Comparison of ENCODE assay signal across 23 cellular contexts in genomic region chr6:47762502-47762901, GRCh38. TPM values are rescaled to one million over a fixed set of nuclear protein-coding genes. Genes with fewer than 3 reads are reported as not detected.
A peak's percentile ranks its signal among the peaks of the same experiment; 100 is the strongest.
DNase-seq lines count a peak whose midpoint lies in the region; ATAC-seq, FAIRE-seq and TF ChIP-seq lines count a peak whose summit lies in the region.
"Had no signal": no experiment of that assay in that cellular context is flagged by ENCODE, and none has a peak within 500 bp of the region (broad histone marks: within the 10 kb centered on the region; RNA-seq: fewer than 3 reads in every experiment).

No MANE protein-coding gene starts in this region.

- TF ChIP-seq POLR2A in GM12891 (IDR thresholded peaks at IDR 0.05; ENCODE audit: low read depth, low read length) (no peak), vagina (IDR thresholded peaks at IDR 0.05) (no peak)

- TF ChIP-seq CTCF in retinal pigment epithelial cell (conservative IDR thresholded peaks at IDR 0.05; ENCODE audit: low read depth, low read length) (no peak), vagina (IDR thresholded peaks at IDR 0.05) (no peak)

- H3K4me3 ChIP-seq in retinal pigment epithelial cell (ENCODE audit: low read length) (no peak overlapping the region), vagina (no peak overlapping the region)
- H3K4me3 ChIP-seq: BLaER1 treated with 17β-estradiol and CSF1 and Interleukin-3, amounts not matched to agents 10 nM and 100 nM; HAP-1 had no signal

- no peak overlapping the region for H3K27ac ChIP-seq in vagina
- H3K27ac ChIP-seq: BLaER1 treated with 17β-estradiol and CSF1 and Interleukin-3, amounts not matched to agents 10 nM and 100 nM had no signal

- H3K36me3 ChIP-seq in vagina, result no peaks in the 10 kb centered on the region
- H3K36me3 ChIP-seq: BE2C; BLaER1 treated with 17β-estradiol and CSF1 and Interleukin-3, amounts not matched to agents 10 nM and 100 nM; HAP-1 had no signal

- no peak for FAIRE-seq in GM12891 (lab: Jason Lieb, UNC)
- FAIRE-seq: A204.1, D721Med, H54 had no signal

- no peak for DNase-seq in GM12891 (ENCODE audit: insufficient read length, low spot score)
- DNase-seq in retinal pigment epithelial cell (ENCODE audit: low read depth), result peak; percentile 81
- no peak for DNase-seq in left lobe of liver (ENCODE audit: low spot score)
- no peak for DNase-seq in vagina (ENCODE audit: extremely low spot score in 2 of 2)
- DNase-seq: ACHN; AML-193; BE2C; CD4-positive, alpha-beta T cell; CD8-positive, alpha-beta memory T cell; DMS 273 treated with DMSO at 0.1 percent for 48 hours; DMS79 treated with DMSO at 0.1 percent for 48 hours; GF-D8; GOT3; HFFc6 had no signal

- no peaks in the 10 kb centered on the region for H3K27me3 ChIP-seq in vagina
- H3K27me3 ChIP-seq: BE2C; BLaER1 treated with 17β-estradiol and CSF1 and Interleukin-3, amounts not matched to agents 10 nM and 100 nM had no signal

- peak; percentile 79 for ATAC-seq in GM18868 (IDR thresholded peaks at IDR 0.05; ENCODE audit: unreplicated experiment)
- ATAC-seq in HG03135 (IDR thresholded peaks at IDR 0.05; ENCODE audit: unreplicated experiment), result no peak
- ATAC-seq in left lobe of liver, result no peak

- H3K9me3 ChIP-seq in vagina, result no peaks in the 10 kb centered on the region
- H3K9me3 ChIP-seq: BE2C, HAP-1 had no signal

- intact Hi-C loops in vagina (cut with DNase I), result no loop called here

- H3K4me1 ChIP-seq in vagina, result no peaks in the 10 kb centered on the region
- H3K4me1 ChIP-seq: BE2C; BLaER1 treated with 17β-estradiol and CSF1 and Interleukin-3, amounts not matched to agents 10 nM and 100 nM; HAP-1 had no signal

TF ChIP-seq in GM12891, 5 proteins besides CTCF, POLR2A, EP300 and RAD21:
- TF ChIP-seq POLR2AphosphoS5 (IDR thresholded peaks at IDR 0.05; ENCODE audit: low read depth, low read length), result no peak
- peak; percentile 76 for TF ChIP-seq SPI1 (IDR thresholded peaks at IDR 0.05; ENCODE audit: low read depth, low read length)

RNA-seq across cellular contexts. Expression of gene OPN5, which starts 19.3 kb away (rescaled TPM):
- not detected for polyA plus RNA-seq in GM12891 (2012; ENCODE audit: low read depth, missing spikeins)
- total RNA-seq in left lobe of liver, result not detected
- total RNA-seq in vagina, result not detected
- total RNA-seq: CD4-positive, alpha-beta T cell; CD8-positive, alpha-beta memory T cell; G401; HFFc6 had no signal
- polyA plus RNA-seq: CD14-positive monocyte; CD8-positive, alpha-beta memory T cell had no signal
